24 cellular contexts compared by ENCODE assay signal in the genomic region with DNA sequence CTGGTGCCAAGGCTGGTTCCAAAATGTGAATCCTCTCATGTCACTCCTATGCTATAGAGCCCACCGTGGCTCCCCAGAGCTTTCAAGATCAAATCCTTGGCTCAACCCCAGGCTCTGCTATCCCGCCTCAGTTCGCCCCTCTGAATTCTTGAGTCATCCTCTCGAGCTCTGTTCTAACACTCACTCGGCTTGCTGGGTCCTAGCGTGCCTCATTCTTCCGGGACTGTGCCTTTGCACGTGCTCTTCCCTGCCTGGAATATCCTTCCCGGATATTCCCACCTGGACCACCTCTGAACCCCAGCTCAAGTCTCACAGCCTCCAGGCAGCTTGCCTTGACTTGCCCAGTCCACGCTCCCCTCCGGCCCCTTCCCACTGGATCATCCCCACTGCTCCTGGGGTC. TPM values are rescaled to one million over a fixed set of nuclear protein-coding genes. Genes with fewer than 3 reads are reported as not detected.
"Had no signal": no experiment of that assay in that cellular context is flagged by ENCODE, and none has a peak within 500 bp of the region (broad histone marks: within the 10 kb centered on the region; RNA-seq: fewer than 3 reads in every experiment).

No MANE protein-coding gene starts in this region.

- H3K4me1 Mint-ChIP-seq: natural killer cell had no signal

- H3K4me3 ChIP-seq: coronary artery, gastrocnemius medialis, lung, prostate gland, right atrium auricular region, sigmoid colon, thoracic aorta, tibial nerve, upper lobe of left lung had no signal

- H3K4me1 ChIP-seq: gastrocnemius medialis, prostate gland, right atrium auricular region, sigmoid colon, tibial nerve, upper lobe of left lung had no signal

- H3K27ac ChIP-seq: coronary artery, gastrocnemius medialis, prostate gland, right atrium auricular region, sigmoid colon, thoracic aorta, tibial nerve, upper lobe of left lung had no signal

- H3K4me3 Mint-ChIP-seq: memory B cell; natural killer cell; stimulated activated naive B cell treated with anti-CD40 and anti-IgM and Interleukin-4, amounts not matched to agents 10 μg/mL and 1 μg/mL and 100 μg/mL, for 72 hours; stimulated activated naive CD8-positive, alpha-beta T cell treated with anti-CD3 and anti-CD28 coated beads, Interleukin-15, Interleukin-2, amounts not matched to agents 100 ng/mL and 50 ng/mL, for 24 hours had no signal

- H3K9me3 ChIP-seq: gastrocnemius medialis, prostate gland, right atrium auricular region, sigmoid colon, thoracic aorta, tibial nerve, upper lobe of left lung had no signal

- DNase-seq: dermis blood vessel endothelial cell; effector memory CD4-positive, alpha-beta T cell; foreskin fibroblast; gastrocnemius medialis; natural killer cell; nucleus accumbens; sigmoid colon; stimulated activated CD4-positive, alpha-beta T cell treated with anti-CD3 and anti-CD28 coated beads, Interleukin-2, amount 100 ng/mL, for 24 hours; stimulated activated CD4-positive, alpha-beta T cell treated with anti-CD3 and anti-CD28 coated beads, Interleukin-4, amount 100 ng/mL, for 4 hours; stimulated activated naive B cell treated with anti-CD40 and anti-IgM and Interleukin-4, amounts not matched to agents 10 μg/mL and 1 μg/mL and 100 μg/mL, for 72 hours; upper lobe of left lung had no signal

- H3K36me3 Mint-ChIP-seq: natural killer cell had no signal

- H3K27ac Mint-ChIP-seq: memory B cell; natural killer cell; stimulated activated naive B cell treated with anti-CD40 and anti-IgM and Interleukin-4, amounts not matched to agents 10 μg/mL and 1 μg/mL and 100 μg/mL, for 72 hours; stimulated activated naive CD8-positive, alpha-beta T cell treated with anti-CD3 and anti-CD28 coated beads, Interleukin-15, Interleukin-2, amounts not matched to agents 100 ng/mL and 50 ng/mL, for 24 hours had no signal

- H3K9me3 Mint-ChIP-seq: memory B cell; natural killer cell; stimulated activated naive B cell treated with anti-CD40 and anti-IgM and Interleukin-4, amounts not matched to agents 10 μg/mL and 1 μg/mL and 100 μg/mL, for 72 hours; stimulated activated naive CD8-positive, alpha-beta T cell treated with anti-CD3 and anti-CD28 coated beads, Interleukin-15, Interleukin-2, amounts not matched to agents 100 ng/mL and 50 ng/mL, for 24 hours had no signal

- ATAC-seq: gastrocnemius medialis; natural killer cell; stimulated activated naive B cell treated with anti-CD40 and anti-IgM and Interleukin-4, amounts not matched to agents 10 μg/mL and 1 μg/mL and 100 μg/mL, for 72 hours had no signal

- H3K36me3 ChIP-seq: gastrocnemius medialis, prostate gland had no signal

- FAIRE-seq: keratinocyte, urothelium cell line had no signal

RNA-seq across cellular contexts. Expression of a gene that starts 45.0 kb away (rescaled TPM):
- total RNA-seq: dermis blood vessel endothelial cell, glomerular endothelial cell, osteocyte, right atrium auricular region, sigmoid colon, skeletal muscle tissue, thoracic aorta, tibial nerve had no signal
